In the genomic region with DNA sequence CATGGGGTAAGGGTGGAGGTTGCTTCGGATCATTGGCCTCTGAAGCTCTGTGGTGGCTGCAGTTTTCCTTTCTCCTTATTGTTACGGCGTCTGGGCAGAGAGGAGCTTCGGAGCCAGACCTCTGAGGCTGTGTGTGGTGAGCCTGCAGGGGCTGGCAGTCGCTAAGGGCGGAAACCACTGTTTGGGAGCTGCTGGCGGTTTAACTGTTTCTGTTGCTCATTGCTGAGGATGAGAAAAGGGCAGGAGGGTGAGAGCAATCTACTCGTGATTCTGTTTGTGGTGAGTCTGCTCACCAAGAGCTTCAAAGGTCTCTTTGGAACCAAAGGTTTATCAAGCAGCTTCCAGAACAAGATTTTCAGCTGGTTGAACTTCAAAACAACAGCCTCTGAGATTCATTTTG, we compare ENCODE assay signal across 9 cellular contexts.
DNase-seq lines count a peak whose midpoint lies in the region; ATAC-seq and TF ChIP-seq lines count a peak whose summit lies in the region.
"Had no signal": no experiment of that assay in that cellular context is flagged by ENCODE, and none has a peak within 500 bp of the region (broad histone marks: within the 10 kb centered on the region; RNA-seq: fewer than 3 reads in every experiment).

No MANE protein-coding gene starts in this region.

- H3K4me3 Mint-ChIP-seq in activated naive CD8-positive, alpha-beta T cell, result peak overlapping the region; percentile 66
- H3K4me3 Mint-ChIP-seq: memory B cell had no signal

- H3K14ac ChIP-seq in neuronal stem cell (ENCODE audit: low read length), result no peak overlapping the region

- no peaks in the 10 kb centered on the region for H3K36me3 Mint-ChIP-seq in activated naive CD8-positive, alpha-beta T cell
- H3K36me3 Mint-ChIP-seq: memory B cell had no signal

- H2AK5ac ChIP-seq in neuronal stem cell (ENCODE audit: low read depth, low read length), result no peak overlapping the region

- H3K27ac ChIP-seq in neuronal stem cell (replicated peaks; ENCODE audit: low read length) (no peak overlapping the region), ascending aorta (no peak overlapping the region)

- H2BK120ac ChIP-seq in neuronal stem cell (ENCODE audit: low read depth, low read length), result no peak overlapping the region

- H4K8ac ChIP-seq in neuronal stem cell (ENCODE audit: low read depth, low read length), result no peak overlapping the region

- H3K9me3 ChIP-seq in neuronal stem cell (replicated peaks in 1 of 2; ENCODE audit: control insufficient read depth in 2 of 2, insufficient read depth in 1 of 2, low read depth in 1 of 2, low read length in 2 of 2) (no peaks in the 10 kb centered on the region), ascending aorta (no peaks in the 10 kb centered on the region)

- H2BK12ac ChIP-seq in neuronal stem cell (ENCODE audit: low read length), result no peak overlapping the region

- H3K27me3 Mint-ChIP-seq in activated naive CD8-positive, alpha-beta T cell, result no peaks in the 10 kb centered on the region

- no peak overlapping the region for H3K23ac ChIP-seq in neuronal stem cell (ENCODE audit: low read depth, low read length, poor library complexity)

- H2AFZ ChIP-seq in neuronal stem cell (ENCODE audit: low read length), result no peak overlapping the region

- peak overlapping the region; percentile 16 for H3K27ac Mint-ChIP-seq in activated naive CD8-positive, alpha-beta T cell
- H3K27ac Mint-ChIP-seq: memory B cell had no signal

- H2BK5ac ChIP-seq in neuronal stem cell (ENCODE audit: low read length), result no peak overlapping the region

- WGBS in neuronal stem cell (ENCODE audit: extremely low coverage in 2 of 2, insufficient read length in 2 of 2, insufficient replicate concordance in 1 of 2), 2 donors, result no CpG with 5 or more reads among the region's 8 CpGs

- ATAC-seq in GM19395 (IDR thresholded peaks at IDR 0.05; ENCODE audit: unreplicated experiment), result no peak

- no peak overlapping the region for H3K4ac ChIP-seq in neuronal stem cell (ENCODE audit: low read length)

- H4K91ac ChIP-seq in neuronal stem cell (ENCODE audit: low read depth, low read length, poor library complexity), result no peak overlapping the region

- intact Hi-C loops in ascending aorta (cut with DNase I), result no loop called here

- H3K4me1 ChIP-seq in neuronal stem cell (ENCODE audit: control insufficient read depth in 2 of 2, insufficient read depth in 1 of 2, low read depth in 1 of 2, low read length in 2 of 2), result no peaks in the 10 kb centered on the region
- H3K4me1 ChIP-seq in ascending aorta, result peaks cover 0 to 2% of the 10 kb centered on the region in 2 donors

- H3K27me3 ChIP-seq in neuronal stem cell (ENCODE audit: control insufficient read depth in 3 of 3, insufficient read depth in 3 of 3, low read depth in 1 of 3, low read length in 3 of 3) (no peaks in the 10 kb centered on the region), ascending aorta (no peaks in the 10 kb centered on the region)

- peaks cover 22% of the 10 kb centered on the region for H3K4me1 Mint-ChIP-seq in activated naive CD8-positive, alpha-beta T cell (ENCODE audit: low read depth)
- H3K4me1 Mint-ChIP-seq: memory B cell had no signal

- TF ChIP-seq CTCF in ascending aorta (IDR thresholded peaks at IDR 0.05), result no peak

- no peak overlapping the region for H3K4me2 ChIP-seq in neuronal stem cell (ENCODE audit: insufficient read depth, low read length, poor library complexity, severe bottlenecking)

- H3K36me3 ChIP-seq in neuronal stem cell (replicated peaks in 1 of 2; ENCODE audit: control insufficient read depth in 2 of 2, insufficient read depth in 2 of 2, low read length in 2 of 2) (no peaks in the 10 kb centered on the region), ascending aorta (no peaks in the 10 kb centered on the region)

- no peaks in the 10 kb centered on the region for H3K9me3 Mint-ChIP-seq in activated naive CD8-positive, alpha-beta T cell (ENCODE audit: low read depth)
- H3K9me3 Mint-ChIP-seq: memory B cell had no signal

- DNase-seq in EH (ENCODE audit: low read depth) (peak; percentile 76), MV-4-11 (lab: John Stamatoyannopoulos, UW) (peak; percentile 94), neuronal stem cell (ENCODE audit: low spot score) (no peak), NCI-H526 (lab: John Stamatoyannopoulos, UW) (no peak), ascending aorta (ENCODE audit: low spot score in 2 of 2) (no peak), NCI-H1436 treated with DMSO at 0.1 percent for 48 hours (lab: John Stamatoyannopoulos, UW) (no peak)

- no peak overlapping the region for H2BK15ac ChIP-seq in neuronal stem cell (ENCODE audit: low read length)

- H3K79me1 ChIP-seq in neuronal stem cell (ENCODE audit: low read depth, low read length), result no peaks in the 10 kb centered on the region

- H3K4me3 ChIP-seq in neuronal stem cell (ENCODE audit: low read length in 2 of 2) (no peak overlapping the region), ascending aorta (no peak overlapping the region)

- peak overlapping the region; percentile 32 for H3K18ac ChIP-seq in neuronal stem cell (ENCODE audit: low read length)

- no peak overlapping the region for H3K9ac ChIP-seq in neuronal stem cell (ENCODE audit: low read depth, low read length, poor library complexity)

Comparison
In these comparisons a context has a peak if more than half of its experiments do, and no peak if none do; other contexts are left out.
1. DNase-seq: peak in EH (single experiment) and MV-4-11 (single experiment); none in neuronal stem cell (single experiment), NCI-H526 (0 of 2), ascending aorta (0 of 2) and NCI-H1436 treated with DMSO at 0.1 percent for 48 hours (single experiment).